ENCODE assay signal across 1 cellular context in genomic region chr2:67625671-67626070, GRCh38.
TF ChIP-seq lines count a peak whose summit lies in the region.

No MANE protein-coding gene starts in this region.

TF ChIP-seq in GM23338, 12 proteins besides CTCF, POLR2A, EP300 and RAD21 (continued from another document):
- TF ChIP-seq ZNF462 (CRISPR knock-in tag; IDR thresholded peaks at IDR 0.05) (no peak), EZH2phosphoT487 (IDR thresholded peaks at IDR 0.05; ENCODE audit: unreplicated experiment) (no peak), ETS1 (IDR thresholded peaks at IDR 0.05) (no peak), REST (IDR thresholded peaks at IDR 0.05; ENCODE audit: unreplicated experiment) (no peak)
